8 cellular contexts compared by ENCODE assay signal in the genomic region with DNA sequence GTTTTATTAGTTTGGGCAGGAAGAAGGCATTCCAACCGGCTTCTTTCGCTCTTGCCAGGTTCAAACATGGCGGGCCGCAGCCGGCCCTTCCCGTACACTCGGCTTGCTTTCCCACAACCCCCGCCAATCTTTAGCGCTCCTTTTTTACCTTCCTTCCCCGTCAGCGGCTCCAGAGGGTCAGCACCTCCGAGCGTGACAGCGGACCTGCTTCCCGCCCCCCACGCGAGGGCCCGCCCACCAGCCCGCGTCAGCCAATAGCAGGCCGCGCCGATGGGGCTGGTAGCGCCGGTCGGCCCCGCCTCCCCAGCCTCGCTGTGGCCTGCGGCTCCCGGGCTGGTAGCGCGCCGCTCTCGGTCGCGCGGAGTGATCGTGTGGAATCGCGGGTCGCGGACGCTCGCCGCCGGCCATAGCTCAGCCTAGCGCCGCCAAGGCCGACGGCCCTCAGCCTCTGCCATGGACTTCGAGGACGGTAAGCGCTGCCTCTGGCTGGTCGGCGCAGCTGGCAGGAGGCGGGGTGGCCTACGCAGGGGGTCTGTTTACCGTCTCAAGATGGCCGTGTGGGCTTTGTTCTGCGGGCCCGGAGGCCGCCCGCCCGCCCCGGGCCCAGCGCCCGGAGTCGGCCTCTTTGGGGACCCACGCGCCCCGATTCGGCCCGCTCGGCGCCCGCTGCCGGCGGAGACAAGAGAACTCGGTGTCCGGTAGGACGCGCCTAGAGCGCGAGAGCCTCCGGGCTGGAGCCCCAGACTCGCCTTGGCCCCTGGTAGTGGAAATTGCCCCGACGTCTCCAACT. TPM values are rescaled to one million over a fixed set of nuclear protein-coding genes. Genes with fewer than 3 reads are reported as not detected.
DNase-seq lines count a peak whose midpoint lies in the region; ATAC-seq and TF ChIP-seq lines count a peak whose summit lies in the region.

A gene with protein sequence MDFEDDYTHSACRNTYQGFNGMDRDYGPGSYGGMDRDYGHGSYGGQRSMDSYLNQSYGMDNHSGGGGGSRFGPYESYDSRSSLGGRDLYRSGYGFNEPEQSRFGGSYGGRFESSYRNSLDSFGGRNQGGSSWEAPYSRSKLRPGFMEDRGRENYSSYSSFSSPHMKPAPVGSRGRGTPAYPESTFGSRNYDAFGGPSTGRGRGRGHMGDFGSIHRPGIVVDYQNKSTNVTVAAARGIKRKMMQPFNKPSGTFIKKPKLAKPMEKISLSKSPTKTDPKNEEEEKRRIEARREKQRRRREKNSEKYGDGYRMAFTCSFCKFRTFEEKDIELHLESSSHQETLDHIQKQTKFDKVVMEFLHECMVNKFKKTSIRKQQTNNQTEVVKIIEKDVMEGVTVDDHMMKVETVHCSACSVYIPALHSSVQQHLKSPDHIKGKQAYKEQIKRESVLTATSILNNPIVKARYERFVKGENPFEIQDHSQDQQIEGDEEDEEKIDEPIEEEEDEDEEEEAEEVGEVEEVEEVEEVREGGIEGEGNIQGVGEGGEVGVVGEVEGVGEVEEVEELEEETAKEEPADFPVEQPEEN (plus strand): TSS at position 306 of the 790 bp plus-strand sequence. CDS start 148 bp downstream, at position 454.

- peak within 1 kb of the TSS; percentile 93 to 98 (median 96) for H3K27ac ChIP-seq in spleen

- ATAC-seq in GM18907 (IDR thresholded peaks at IDR 0.05; ENCODE audit: unreplicated experiment) (peak; percentile 96), HG03159 (IDR thresholded peaks at IDR 0.05; ENCODE audit: unreplicated experiment) (peak; percentile 95), WTC11 (peak; percentile 97)

- H3K9me3 Mint-ChIP-seq in WTC11: no peaks in the 10 kb centered on the region

- H3K27me3 ChIP-seq in spleen (replicated peaks in 1 of 7): no peaks in the 10 kb centered on the region

- peak within 1 kb of the TSS; percentile 76 to 91 for H3K4me3 ChIP-seq in cardiac fibroblast (replicated peaks in 1 of 2; ENCODE audit: low read depth in 2 of 2, low read length in 2 of 2)
- H3K4me3 ChIP-seq in spleen: peak within 1 kb of the TSS; percentile 64 to 94 (median 72)

- peak within 1 kb of the TSS; percentile 97 for H3K27ac Mint-ChIP-seq in WTC11

- H3K4me1 ChIP-seq in spleen: peaks cover 14 to 53% (median 39%) of the 10 kb centered on the region in 6 donors

- H3K9me3 ChIP-seq in spleen: no peaks in the 10 kb centered on the region

- TF ChIP-seq CTCF in WTC11 (IDR thresholded peaks at IDR 0.05) (no peak), cardiac fibroblast (IDR thresholded peaks at IDR 0.05; ENCODE audit: low read depth, low read length) (no peak), spleen (IDR thresholded peaks at IDR 0.05 in 8 of 11, conservative IDR thresholded peaks at IDR 0.05 in 3 of 11) (peak in 2 of 11 experiments; percentile 25 to 34)

- H3K4me1 Mint-ChIP-seq in WTC11: peaks cover 50% of the 10 kb centered on the region

- 0 to 1% (median 0%) methylated on average over 29 to 88 of the region's 88 CpGs for WGBS in spleen, 5 donors

- H3K36me3 Mint-ChIP-seq in WTC11: peaks cover 12% of the 10 kb centered on the region

- peak; percentile 68 to 91 (median 84) for TF ChIP-seq POLR2A in spleen (IDR thresholded peaks at IDR 0.05)

- CTCF ChIA-PET in WTC11 (lab: Charles Lee): no interaction called here

- H3K36me3 ChIP-seq in spleen: peaks cover 0 to 18% (median 0%) of the 10 kb centered on the region in 6 donors

- H3K4me3 Mint-ChIP-seq in WTC11: peak within 1 kb of the TSS; percentile 99

- DNase-seq in AG08395 (ENCODE audit: low spot score) (peak; percentile 98), NCI-H226 (peak; percentile 99), WTC11 (ENCODE audit: low spot score) (peak; percentile 98), cardiac fibroblast (ENCODE audit: low read depth in 2 of 2) (peak; percentile 96 to 98), inferior parietal cortex (ENCODE audit: extremely low spot score) (peak; percentile 88), spleen (peak; percentile 99)

- intact Hi-C loops in spleen (cut with DNase I; ENCODE audit: low total_unique reads): no loop called here

- POLR2A ChIA-PET in WTC11 (lab: Charles Lee): no interaction called here

- no peaks in the 10 kb centered on the region for H3K27me3 Mint-ChIP-seq in WTC11 (ENCODE audit: low read depth)

TF ChIP-seq in WTC11, 78 proteins besides CTCF, POLR2A, EP300 and RAD21 (continues in another document):
- TF ChIP-seq TEAD1 (CRISPR knock-in tag; IDR thresholded peaks at IDR 0.05) (peak; percentile 88), ZNF219 (CRISPR knock-in tag; IDR thresholded peaks at IDR 0.05; ENCODE audit: borderline replicate concordance) (peak; percentile 89), USF1 (CRISPR knock-in tag; IDR thresholded peaks at IDR 0.05) (peak; percentile 70; the same call in 1 of the 2 replicates), CBFB (CRISPR knock-in tag; IDR thresholded peaks at IDR 0.05; ENCODE audit: low read depth) (peak; percentile 47; the same call in 1 of the 2 replicates), MXD4 (CRISPR knock-in tag; IDR thresholded peaks at IDR 0.05; ENCODE audit: borderline replicate concordance) (no peak), CREM (CRISPR knock-in tag; IDR thresholded peaks at IDR 0.05) (peak; percentile 65; the same call in 1 of the 2 replicates), CREB1 (CRISPR knock-in tag; IDR thresholded peaks at IDR 0.05) (no peak; the same call in 1 of the 2 replicates), ZBTB21 (CRISPR knock-in tag; IDR thresholded peaks at IDR 0.05; ENCODE audit: borderline replicate concordance) (peak; percentile 81; the same call in 1 of the 2 replicates), ZNF138 (CRISPR knock-in tag; conservative IDR thresholded peaks at IDR 0.05) (no peak), ARID4B (CRISPR knock-in tag; IDR thresholded peaks at IDR 0.05; ENCODE audit: borderline replicate concordance) (peak; percentile 82; the same call in 1 of the 2 replicates), GABPB1 (CRISPR knock-in tag; IDR thresholded peaks at IDR 0.05) (peak; percentile 66)
- TF ChIP-seq, protein P1, sequence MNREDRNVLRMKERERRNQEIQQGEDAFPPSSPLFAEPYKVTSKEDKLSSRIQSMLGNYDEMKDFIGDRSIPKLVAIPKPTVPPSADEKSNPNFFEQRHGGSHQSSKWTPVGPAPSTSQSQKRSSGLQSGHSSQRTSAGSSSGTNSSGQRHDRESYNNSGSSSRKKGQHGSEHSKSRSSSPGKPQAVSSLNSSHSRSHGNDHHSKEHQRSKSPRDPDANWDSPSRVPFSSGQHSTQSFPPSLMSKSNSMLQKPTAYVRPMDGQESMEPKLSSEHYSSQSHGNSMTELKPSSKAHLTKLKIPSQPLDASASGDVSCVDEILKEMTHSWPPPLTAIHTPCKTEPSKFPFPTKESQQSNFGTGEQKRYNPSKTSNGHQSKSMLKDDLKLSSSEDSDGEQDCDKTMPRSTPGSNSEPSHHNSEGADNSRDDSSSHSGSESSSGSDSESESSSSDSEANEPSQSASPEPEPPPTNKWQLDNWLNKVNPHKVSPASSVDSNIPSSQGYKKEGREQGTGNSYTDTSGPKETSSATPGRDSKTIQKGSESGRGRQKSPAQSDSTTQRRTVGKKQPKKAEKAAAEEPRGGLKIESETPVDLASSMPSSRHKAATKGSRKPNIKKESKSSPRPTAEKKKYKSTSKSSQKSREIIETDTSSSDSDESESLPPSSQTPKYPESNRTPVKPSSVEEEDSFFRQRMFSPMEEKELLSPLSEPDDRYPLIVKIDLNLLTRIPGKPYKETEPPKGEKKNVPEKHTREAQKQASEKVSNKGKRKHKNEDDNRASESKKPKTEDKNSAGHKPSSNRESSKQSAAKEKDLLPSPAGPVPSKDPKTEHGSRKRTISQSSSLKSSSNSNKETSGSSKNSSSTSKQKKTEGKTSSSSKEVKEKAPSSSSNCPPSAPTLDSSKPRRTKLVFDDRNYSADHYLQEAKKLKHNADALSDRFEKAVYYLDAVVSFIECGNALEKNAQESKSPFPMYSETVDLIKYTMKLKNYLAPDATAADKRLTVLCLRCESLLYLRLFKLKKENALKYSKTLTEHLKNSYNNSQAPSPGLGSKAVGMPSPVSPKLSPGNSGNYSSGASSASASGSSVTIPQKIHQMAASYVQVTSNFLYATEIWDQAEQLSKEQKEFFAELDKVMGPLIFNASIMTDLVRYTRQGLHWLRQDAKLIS (CRISPR knock-in tag; IDR thresholded peaks at IDR 0.05; ENCODE audit: borderline replicate concordance): no peak

RNA-seq across cellular contexts. Expression of the gene that starts here (rescaled TPM):
- total RNA-seq in WTC11 (2021) (27.8 to 32.7 TPM (median 28.5 TPM) in 3 replicates), spleen (10 to 100 TPM; 14.7 to 27.9 (median 22.5) TPM)
- polyA plus RNA-seq in spleen: 1 to 10 TPM; 4.6 to 7.4 (median 5.4) TPM

Comparison
In these comparisons a context has a peak if more than half of its experiments do, and no peak if none do; other contexts are left out.
1. Peak in every context shown above with its lines: DNase-seq, ATAC-seq, H3K4me3 ChIP-seq and H3K27ac ChIP-seq.